Comparison of ENCODE assay signal across 7 cellular contexts in the genomic region with DNA sequence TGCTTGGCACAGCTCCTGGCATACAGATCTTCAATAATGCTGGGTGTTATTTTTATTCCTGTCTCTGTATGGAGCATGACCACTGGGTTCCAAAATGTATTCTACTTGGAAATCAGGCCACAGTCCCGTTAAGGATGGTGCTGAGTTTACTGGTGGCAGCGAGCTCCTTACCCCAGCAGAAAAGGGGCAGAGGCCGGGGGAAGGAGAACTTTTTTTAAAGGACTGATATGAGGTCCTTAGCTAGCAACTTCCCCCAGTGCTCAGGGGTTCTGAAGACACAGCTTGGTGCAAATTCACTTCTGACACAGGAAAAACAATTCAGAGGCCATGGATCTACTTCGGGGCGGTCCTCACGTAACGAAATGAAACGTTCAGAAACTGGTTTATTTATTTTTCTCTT. TPM values are rescaled to one million over a fixed set of nuclear protein-coding genes. Genes with fewer than 3 reads are reported as not detected.
DNase-seq lines count a peak whose midpoint lies in the region; ATAC-seq and TF ChIP-seq lines count a peak whose summit lies in the region.

No MANE protein-coding gene starts in this region.

- BruUV-seq in PC-9 (replicated peaks; lab: Mats Ljungman, UMichigan), result TSS peak; percentile 41

- peak in 1 of 2 experiments; percentile 8 for DNase-seq in PC-9
- no peak for DNase-seq in endothelial cell (ENCODE audit: low spot score)
- no peak for DNase-seq in OCI-M1 (lab: John Stamatoyannopoulos, UW)
- DNase-seq in activated gamma-delta T cell (lab: John Stamatoyannopoulos, UW), result no peak
- DNase-seq in midbrain (lab: John Stamatoyannopoulos, UW), result no peak

- peak overlapping the region; percentile 92 for H2AFZ ChIP-seq in PC-9

- peak overlapping the region; percentile 90 for H3K4me3 Mint-ChIP-seq in endothelial cell (ENCODE audit: unreplicated experiment)

- ATAC-seq in GM19455 (IDR thresholded peaks at IDR 0.05; ENCODE audit: unreplicated experiment), result peak; percentile 2

- peaks cover 20% of the 10 kb centered on the region for H3K36me3 ChIP-seq in PC-9 (ENCODE audit: low read depth)
- H3K36me3 ChIP-seq in neutrophil, result no peaks in the 10 kb centered on the region

- peak overlapping the region; percentile 64 for H3K27ac Mint-ChIP-seq in endothelial cell (ENCODE audit: unreplicated experiment)

- TF ChIP-seq CTCF in PC-9 (conservative IDR thresholded peaks at IDR 0.05) (no peak), endothelial cell (IDR thresholded peaks at IDR 0.05; ENCODE audit: unreplicated experiment) (no peak), neutrophil (IDR thresholded peaks at IDR 0.05) (no peak)

- H3K27ac ChIP-seq in PC-9 (0 out of 2 replicates have a peak overlapping the region, but pooled peaks have one; percentile 66), neutrophil (no peak overlapping the region)

- H3K4me3 ChIP-seq in PC-9 (peak overlapping the region; percentile 73), neutrophil (ENCODE audit: low read depth in 1 of 2, low read length in 1 of 2) (peak overlapping the region; percentile 68 to 70)

- CTCF ChIA-PET in PC-9 (lab: Charles Lee), result no interaction called here

- H3K4me2 ChIP-seq in PC-9, result peak overlapping the region; percentile 84

- intact Hi-C loops in PC-9 (cut with micrococcal nuclease; ENCODE audit: unreplicated experiment), result no loop called here

- H3K9me3 Mint-ChIP-seq in endothelial cell (ENCODE audit: unreplicated experiment), result no peaks in the 10 kb centered on the region

- no peaks in the 10 kb centered on the region for H3K27me3 ChIP-seq in PC-9 (ENCODE audit: insufficient read depth, low read depth)
- H3K27me3 ChIP-seq in neutrophil, result no peaks in the 10 kb centered on the region

- H3K4me1 ChIP-seq in PC-9 (replicated peaks; ENCODE audit: insufficient read depth) (peaks cover 7% of the 10 kb centered on the region), neutrophil (ENCODE audit: control insufficient read depth in 1 of 2, insufficient read depth in 1 of 2, low read depth in 1 of 2, low read length in 1 of 2) (peaks cover 8 to 12% of the 10 kb centered on the region in 2 experiments)

- 0 out of 2 replicates have a peak, but pooled peaks cover 5% of the 10 kb centered on the region for H4K20me1 ChIP-seq in PC-9 (ENCODE audit: insufficient read depth)

- no peaks in the 10 kb centered on the region for H3K36me3 Mint-ChIP-seq in endothelial cell (ENCODE audit: low read depth, unreplicated experiment)

- H3K9me3 ChIP-seq in PC-9 (ENCODE audit: insufficient read depth, low read depth), result peaks cover 9% of the 10 kb centered on the region
- H3K9me3 ChIP-seq in neutrophil, result no peaks in the 10 kb centered on the region

- H3K9me2 ChIP-seq in PC-9 (ENCODE audit: insufficient read depth), result no peaks in the 10 kb centered on the region

- peaks cover 4% of the 10 kb centered on the region for H3K27me3 Mint-ChIP-seq in endothelial cell (ENCODE audit: unreplicated experiment)

- H3K79me2 ChIP-seq in PC-9 (ENCODE audit: low read depth), result peaks cover 25% of the 10 kb centered on the region

- H3K4me1 Mint-ChIP-seq in endothelial cell (ENCODE audit: unreplicated experiment), result peaks cover 24% of the 10 kb centered on the region

- H3F3A ChIP-seq in PC-9 (ENCODE audit: insufficient read depth, low read depth), result no peaks in the 10 kb centered on the region

- POLR2A ChIA-PET in PC-9 (lab: Charles Lee; ENCODE audit: unreplicated experiment), result interaction anchor here (0.6 to 0.7 kb wide), 2 partner anchors 158 to 835 kb away, joined by 4 to 7 read pairs; no protein-coding TSS in a partner anchor

RNA-seq across cellular contexts. Expression of a gene that starts 0.9 kb away (rescaled TPM):
- total RNA-seq in PC-9 (2021), result 16.1 and 17.2 TPM in 2 replicates
- 15.4 TPM for total RNA-seq in endothelial cell (ENCODE audit: unreplicated experiment)

RNA-seq across cellular contexts. Expression of a gene that starts 29.8 kb away (rescaled TPM):
- total RNA-seq in PC-9 (2021), result not detected in 2 replicates
- total RNA-seq in endothelial cell (ENCODE audit: unreplicated experiment), result not detected
